In genomic region chr4:185142911-185143595, GRCh38 we compare ENCODE assay signal across 8 cellular contexts. TPM values are rescaled to one million over a fixed set of nuclear protein-coding genes. Genes with fewer than 3 reads are reported as not detected.
DNase-seq lines count a peak whose midpoint lies in the region; ATAC-seq lines count a peak whose summit lies in the region.

Gene SLC25A4 (plus strand): TSS chr4:185143266. CDS start chr4:185143373, 107 bp downstream.

- H3K4me3 ChIP-seq in muscle layer of duodenum (ENCODE audit: low read depth in 1 of 2, low read length in 2 of 2): peak within 1 kb of the TSS; percentile 62 to 83

- peaks cover 43% of the 10 kb centered on the region for H3K27me3 Mint-ChIP-seq in activated T-cell treated with anti-CD3 and anti-CD28 coated beads, Interleukin-2, amount 50 U/mL, for 24 hours

- H3K9me3 ChIP-seq in muscle layer of duodenum (ENCODE audit: control insufficient read depth in 1 of 2, low read length in 2 of 2): no peaks in the 10 kb centered on the region

- peak within 1 kb of the TSS; percentile 40 for H3K27ac Mint-ChIP-seq in activated T-cell treated with anti-CD3 and anti-CD28 coated beads, Interleukin-2, amount 50 U/mL, for 24 hours

- H3K9me3 Mint-ChIP-seq in activated T-cell treated with anti-CD3 and anti-CD28 coated beads, Interleukin-2, amount 50 U/mL, for 24 hours: no peaks in the 10 kb centered on the region

- peak within 1 kb of the TSS; percentile 64 for H3K27ac ChIP-seq in muscle layer of duodenum (ENCODE audit: low read length)

- H3K4me1 ChIP-seq in muscle layer of duodenum (ENCODE audit: control insufficient read depth in 1 of 2, insufficient read depth in 2 of 2, low read length in 2 of 2): peaks cover 0 to 24% of the 10 kb centered on the region in 2 donors

- peaks cover 4 to 7% of the 10 kb centered on the region in 2 donors for H3K36me3 ChIP-seq in muscle layer of duodenum (ENCODE audit: control insufficient read depth in 1 of 2, insufficient read depth in 2 of 2, low read length in 2 of 2)

- no peaks in the 10 kb centered on the region for H3K27me3 ChIP-seq in muscle layer of duodenum (ENCODE audit: low read depth, low read length)

- ATAC-seq in GM19438 (IDR thresholded peaks at IDR 0.05; ENCODE audit: low read depth, unreplicated experiment) (peak; percentile 98), HG03575 (IDR thresholded peaks at IDR 0.05; ENCODE audit: extremely low read depth, insufficient number of reproducible peaks, low FRiP score, unreplicated experiment) (peak; percentile 46), esophagus mucosa (peak; percentile 94)

- peaks cover 13% of the 10 kb centered on the region for H3K4me1 Mint-ChIP-seq in activated T-cell treated with anti-CD3 and anti-CD28 coated beads, Interleukin-2, amount 50 U/mL, for 24 hours (ENCODE audit: low read depth)

- H3K4me3 Mint-ChIP-seq in activated T-cell treated with anti-CD3 and anti-CD28 coated beads, Interleukin-2, amount 50 U/mL, for 24 hours: peak within 1 kb of the TSS; percentile 78

- peaks cover 6% of the 10 kb centered on the region for H3K36me3 Mint-ChIP-seq in activated T-cell treated with anti-CD3 and anti-CD28 coated beads, Interleukin-2, amount 50 U/mL, for 24 hours (ENCODE audit: low read depth)

- peak; percentile 73 for DNase-seq in COLO829 (ENCODE audit: low spot score)
- peak; percentile 25 for DNase-seq in OCI-M2 (lab: John Stamatoyannopoulos, UW; ENCODE audit: unreplicated experiment)
- DNase-seq in activated T-cell treated with anti-CD3 and anti-CD28 coated beads, Interleukin-2, amount 50 U/mL, for 24 hours: peak; percentile 89
- DNase-seq in stimulated activated CD8-positive, alpha-beta memory T cell treated with anti-CD3 and anti-CD28 coated beads, Interleukin-7, amount 100 ng/mL, for 48 hours (ENCODE audit: extremely low read depth in 1 of 2, low read depth in 1 of 2): peak; percentile 73 to 76

RNA-seq across cellular contexts. Expression of gene SLC25A4, which starts in this region (rescaled TPM):
- total RNA-seq in esophagus mucosa: 9.1 TPM

Comparison
In these comparisons a context has a peak if more than half of its experiments do, and no peak if none do; other contexts are left out.
1. Peak in every context shown above with its lines: DNase-seq, ATAC-seq, H3K4me3 ChIP-seq and H3K27ac ChIP-seq.
2. DNase-seq: peak in every context shown above with its lines; median percentile 89 in activated T-cell treated with anti-CD3 and anti-CD28 coated beads, Interleukin-2, amount 50 U/mL, for 24 hours; 74 in stimulated activated CD8-positive, alpha-beta memory T cell treated with anti-CD3 and anti-CD28 coated beads, Interleukin-7, amount 100 ng/mL, for 48 hours; 73 in COLO829; 25 in OCI-M2.
3. ATAC-seq: peak in every context shown above with its lines; median percentile 98 in GM19438; 94 in esophagus mucosa; 46 in HG03575.